Comparison of ENCODE assay signal across 15 cellular contexts in the genomic region with DNA sequence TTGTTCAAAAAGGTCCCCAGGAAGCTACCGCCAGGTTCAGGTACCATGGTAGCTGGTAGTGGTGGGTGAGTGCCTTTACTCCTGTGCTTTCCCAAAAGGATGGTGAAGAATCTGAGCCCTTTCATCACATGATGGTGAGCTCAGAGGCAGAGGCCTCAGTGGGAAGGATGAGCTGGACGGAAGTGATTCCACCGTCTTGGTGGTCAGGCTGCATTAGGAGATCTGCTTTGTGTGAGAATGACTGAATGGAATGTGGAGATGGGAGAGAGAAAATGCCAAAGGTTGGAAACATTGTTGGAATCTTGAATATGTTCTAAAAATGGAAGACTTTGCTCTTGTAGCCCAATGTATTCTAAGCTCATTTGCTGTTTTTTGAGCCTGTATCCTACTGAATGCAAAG.
DNase-seq lines count a peak whose midpoint lies in the region; ATAC-seq, FAIRE-seq and TF ChIP-seq lines count a peak whose summit lies in the region.
"Had no signal": no experiment of that assay in that cellular context is flagged by ENCODE, and none has a peak within 500 bp of the region (broad histone marks: within the 10 kb centered on the region; RNA-seq: fewer than 3 reads in every experiment).

No MANE protein-coding gene starts in this region.

- no peak for TF ChIP-seq POLR2A in H54 (IDR thresholded peaks at IDR 0.05; ENCODE audit: low read depth, low read length)

- DNase-seq in H54 (ENCODE audit: insufficient read length, low spot score): peak; percentile 45
- DNase-seq in amniotic epithelial cell (ENCODE audit: low read depth): peak; percentile 97
- DNase-seq in glomerular visceral epithelial cell (ENCODE audit: extremely low spot score): peak; percentile 88
- DNase-seq in urothelium cell line (ENCODE audit: low spot score): peak; percentile 50
- no peak for DNase-seq in activated CD4-positive, alpha-beta T cell treated with anti-CD3 and anti-CD28 coated beads for 1 hour
- no peak for DNase-seq in DMS114 treated with DMSO at 0.1 percent for 48 hours (lab: John Stamatoyannopoulos, UW; ENCODE audit: unreplicated experiment)
- DNase-seq: activated CD8-positive, alpha-beta T cell treated with anti-CD3 and anti-CD28 coated beads for 36 hours; activated gamma-delta T cell; colonic mucosa; gastrocnemius medialis; GOT3; NCI-H1417; NCI-H510A treated with DMSO at 0.1 percent for 48 hours; T1000 had no signal

- FAIRE-seq in H54 (lab: Jason Lieb, UNC) (no peak), urothelium cell line (lab: Jason Lieb, UNC) (no peak)

- ATAC-seq in GM19395 (IDR thresholded peaks at IDR 0.05; ENCODE audit: unreplicated experiment): no peak
- ATAC-seq: activated CD8-positive, alpha-beta T cell treated with anti-CD3 and anti-CD28 coated beads for 36 hours; gastrocnemius medialis had no signal

Comparison
In these comparisons a context has a peak if more than half of its experiments do, and no peak if none do; other contexts are left out.
1. DNase-seq: peak in H54 (single experiment), amniotic epithelial cell (single experiment), glomerular visceral epithelial cell (single experiment) and urothelium cell line (single experiment); none in activated CD4-positive, alpha-beta T cell treated with anti-CD3 and anti-CD28 coated beads for 1 hour (single experiment) and DMS114 treated with DMSO at 0.1 percent for 48 hours (single experiment).